Comparison of ENCODE assay signal across 13 cellular contexts in the genomic region with DNA sequence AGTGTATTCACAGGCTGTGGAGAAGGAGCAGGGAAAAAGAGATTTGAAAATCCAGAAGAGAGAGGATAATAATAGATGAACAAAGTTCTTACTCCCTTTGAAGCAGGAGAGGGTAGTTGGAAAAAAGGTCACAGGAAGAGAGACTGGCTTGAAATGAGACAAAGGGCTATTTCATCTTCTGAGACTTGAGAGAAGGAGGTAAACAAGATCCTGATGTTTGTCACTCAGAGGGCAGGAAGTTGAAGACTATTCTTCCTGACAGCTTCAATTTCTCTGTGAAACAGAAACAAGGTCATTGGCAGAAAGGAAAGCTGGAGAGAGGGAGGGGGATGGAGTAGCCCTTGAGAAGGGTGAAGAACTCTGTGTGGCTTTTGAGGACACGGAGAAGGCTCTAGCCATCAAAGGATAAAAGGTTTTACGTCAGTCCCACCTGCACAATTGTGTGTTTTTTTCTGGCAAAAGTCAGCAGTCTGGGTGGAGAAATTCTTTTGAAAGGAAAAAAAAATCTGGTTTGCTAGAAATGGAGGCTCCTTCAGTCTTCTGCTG.
"Had no signal": no experiment of that assay in that cellular context is flagged by ENCODE, and none has a peak within 500 bp of the region (broad histone marks: within the 10 kb centered on the region; RNA-seq: fewer than 3 reads in every experiment).

No MANE protein-coding gene starts in this region.

- DNase-seq: activated CD4-positive, CD25-positive, alpha-beta regulatory T cell; activated effector memory CD4-positive, alpha-beta T cell treated with anti-CD3 and anti-CD28 coated beads, Interleukin-2, amount 50 U/mL, for 16 hours; activated T-cell treated with anti-CD3 and anti-CD28 coated beads, Interleukin-2, amount 50 U/mL, for 24 hours; amniotic stem cell; body of pancreas; central memory CD4-positive, alpha-beta T cell; effector CD8-positive, alpha-beta T cell; right cardiac atrium; small intestine; stomach had no signal

- ATAC-seq: activated naive CD4-positive, alpha-beta T cell treated with anti-CD3 and anti-CD28 coated beads, Interleukin-2, amount 50 U/mL, for 72 hours; body of pancreas; gastroesophageal sphincter; right cardiac atrium had no signal

- FAIRE-seq: small intestine, urothelium cell line had no signal
